ENCODE assay signal across 1 cellular context in the genomic region with DNA sequence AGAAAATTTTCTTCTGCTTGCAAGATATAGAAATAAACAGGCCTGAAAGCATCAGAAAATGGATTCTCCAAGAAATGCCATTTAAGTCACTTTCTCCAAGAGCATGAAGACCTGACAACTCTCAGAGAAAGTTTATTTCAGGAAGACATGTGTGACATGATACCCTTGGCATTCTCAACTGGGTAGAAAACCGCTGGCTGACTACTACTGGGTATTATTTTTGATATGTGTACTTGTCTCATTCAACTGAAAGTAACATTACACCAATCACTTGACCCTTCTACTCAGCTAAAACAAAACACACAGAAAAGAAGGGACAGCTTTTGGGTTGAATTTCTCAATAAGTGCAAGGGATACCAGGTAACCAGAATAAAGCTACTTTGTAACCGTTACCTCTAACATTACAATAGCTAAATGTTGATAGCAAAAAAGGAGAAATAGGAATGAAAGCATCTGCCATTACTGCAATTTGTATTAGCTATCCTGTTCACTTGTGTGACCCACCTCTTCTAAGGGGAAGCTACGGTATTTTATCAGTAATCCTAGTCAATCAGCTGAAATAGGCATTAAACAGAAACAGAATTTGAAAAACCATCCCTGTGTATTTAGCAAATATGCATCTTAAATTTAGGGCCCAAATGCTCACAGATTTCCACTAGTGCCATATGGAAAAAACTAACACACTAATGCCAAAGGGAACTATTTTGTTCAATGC.
TF ChIP-seq lines count a peak whose summit lies in the region.

No MANE protein-coding gene starts in this region.

TF ChIP-seq in A549, 52 proteins besides CTCF, POLR2A, EP300 and RAD21:
- TF ChIP-seq POLR2AphosphoS2 (conservative IDR thresholded peaks at IDR 0.05; ENCODE audit: low read length) (0 out of 2 replicates have a peak, but pooled peaks have one; percentile 78), TFCP2L1 (CRISPR knock-in tag; IDR thresholded peaks at IDR 0.05) (no peak)
TF ChIP-seq in A549: peak in this region for 1.
